In the genomic region with DNA sequence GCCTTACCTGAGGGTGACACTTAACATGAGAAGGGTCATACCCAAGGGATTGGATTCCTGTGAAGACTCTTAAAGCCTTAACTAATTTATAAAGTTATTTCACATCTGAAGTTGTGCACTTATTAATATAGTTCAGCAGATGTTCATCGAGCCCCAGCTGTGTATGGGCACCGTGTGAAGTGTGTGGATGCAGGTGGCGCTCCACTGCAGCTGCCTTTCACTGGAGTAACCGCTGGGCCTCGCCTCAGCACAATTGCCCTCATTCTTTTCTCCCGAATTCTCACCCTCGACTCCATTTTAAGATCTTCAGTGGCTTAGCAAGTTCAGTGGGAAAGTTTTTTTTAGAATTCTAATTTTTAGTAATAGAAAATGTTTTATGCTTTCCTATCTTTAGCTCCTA, we compare ENCODE assay signal across 31 cellular contexts.
"Had no signal": no experiment of that assay in that cellular context is flagged by ENCODE, and none has a peak within 500 bp of the region (broad histone marks: within the 10 kb centered on the region; RNA-seq: fewer than 3 reads in every experiment).

No MANE protein-coding gene starts in this region.

- H3K4me3 Mint-ChIP-seq: activated CD8-positive, alpha-beta T cell treated with anti-CD3 and anti-CD28 coated beads for 36 hours; activated naive CD4-positive, alpha-beta T cell treated with anti-CD3 and anti-CD28 coated beads, Interleukin-2, amount 10 ng/mL, durations not matched to agents 7 days and 5 days; activated naive CD8-positive, alpha-beta T cell; activated naive CD8-positive, alpha-beta T cell treated with anti-CD3 and anti-CD28 coated beads, Interleukin-2, amount 50 U/mL, for 24 hours; activated T-cell treated with anti-CD3 and anti-CD28 coated beads, Interleukin-2, amount 50 U/mL, for 24 hours; brain had no signal

- H3K27me3 Mint-ChIP-seq: activated CD8-positive, alpha-beta T cell treated with anti-CD3 and anti-CD28 coated beads for 36 hours; activated naive CD4-positive, alpha-beta T cell treated with anti-CD3 and anti-CD28 coated beads, Interleukin-2, amount 10 ng/mL, durations not matched to agents 7 days and 5 days; activated naive CD8-positive, alpha-beta T cell; activated naive CD8-positive, alpha-beta T cell treated with anti-CD3 and anti-CD28 coated beads, Interleukin-2, amount 50 U/mL, for 24 hours; activated T-cell treated with anti-CD3 and anti-CD28 coated beads, Interleukin-2, amount 50 U/mL, for 24 hours; brain had no signal

- H3K27ac Mint-ChIP-seq: activated CD8-positive, alpha-beta T cell treated with anti-CD3 and anti-CD28 coated beads for 36 hours; activated naive CD4-positive, alpha-beta T cell treated with anti-CD3 and anti-CD28 coated beads, Interleukin-2, amount 10 ng/mL, durations not matched to agents 7 days and 5 days; activated naive CD8-positive, alpha-beta T cell; activated naive CD8-positive, alpha-beta T cell treated with anti-CD3 and anti-CD28 coated beads, Interleukin-2, amount 50 U/mL, for 24 hours; activated T-cell treated with anti-CD3 and anti-CD28 coated beads, Interleukin-2, amount 50 U/mL, for 24 hours had no signal

- H3K4me2 ChIP-seq: PC-9 had no signal

- H3K9me3 Mint-ChIP-seq: activated CD8-positive, alpha-beta T cell treated with anti-CD3 and anti-CD28 coated beads for 36 hours; activated naive CD4-positive, alpha-beta T cell treated with anti-CD3 and anti-CD28 coated beads, Interleukin-2, amount 10 ng/mL, durations not matched to agents 7 days and 5 days; activated naive CD8-positive, alpha-beta T cell treated with anti-CD3 and anti-CD28 coated beads, Interleukin-2, amount 50 U/mL, for 24 hours; activated T-cell treated with anti-CD3 and anti-CD28 coated beads, Interleukin-2, amount 50 U/mL, for 24 hours had no signal

- H3K36me3 Mint-ChIP-seq: activated naive CD4-positive, alpha-beta T cell treated with anti-CD3 and anti-CD28 coated beads, Interleukin-2, amount 10 ng/mL, durations not matched to agents 7 days and 5 days had no signal

- H3K4me3 ChIP-seq: PC-9 had no signal

- H3K27ac ChIP-seq: PC-9, RWPE1, WERI-Rb-1 had no signal

- ATAC-seq: activated CD8-positive, alpha-beta T cell treated with anti-CD3 and anti-CD28 coated beads for 36 hours; activated naive CD8-positive, alpha-beta T cell treated with anti-CD3 and anti-CD28 coated beads, Interleukin-2, amount 50 U/mL, for 24 hours had no signal

- DNase-seq: activated CD4-positive, alpha-beta T cell treated with anti-CD3 and anti-CD28 coated beads for 1 hour; activated CD4-positive, alpha-beta T cell treated with anti-CD3 and anti-CD28 coated beads for 48 hours; activated CD4-positive, alpha-beta T cell treated with anti-CD3 and anti-CD28 coated beads, Interleukin-2, amount 50 U/mL, for 4 hours; activated CD4-positive, CD25-positive, alpha-beta regulatory T cell; activated CD8-positive, alpha-beta T cell treated with anti-CD3 and anti-CD28 coated beads for 36 hours; activated gamma-delta T cell treated with Interleukin-2 at 50 U/mL for 16 hours; activated naive CD4-positive, alpha-beta T cell treated with anti-CD3 and anti-CD28 coated beads, Interleukin-2, amount 10 ng/mL, durations not matched to agents 7 days and 5 days; activated naive CD8-positive, alpha-beta T cell treated with anti-CD3 and anti-CD28 coated beads, Interleukin-2, amount 50 U/mL, for 24 hours; activated T-cell treated with anti-CD3 and anti-CD28 coated beads, Interleukin-2, amount 50 U/mL, for 24 hours; cerebellar nuclear complex; Karpas-422; NCI-H1048; NCI-H1105 treated with DMSO at 0.1 percent for 48 hours; NCI-H1436; NCI-H1694; NCI-H1930; NCI-H2081 treated with DMSO at 0.1 percent for 48 hours; NCI-H2171; NCI-H446 treated with DMSO at 0.1 percent for 48 hours; NCI-H526; NCI-H748 treated with DMSO at 0.1 percent for 48 hours; PC-9; SIG-M5; SW 1271; T-helper 1 cell; T-helper 2 cell; T-helper 9 cell; WERI-Rb-1 had no signal
